In genomic region chr12:116162071-116162470, GRCh38 we compare ENCODE assay signal across 17 cellular contexts.
A peak's percentile ranks its signal among the peaks of the same experiment; 100 is the strongest.
DNase-seq lines count a peak whose midpoint lies in the region; ATAC-seq, FAIRE-seq and TF ChIP-seq lines count a peak whose summit lies in the region.
"Had no signal": no experiment of that assay in that cellular context is flagged by ENCODE, and none has a peak within 500 bp of the region (broad histone marks: within the 10 kb centered on the region; RNA-seq: fewer than 3 reads in every experiment).

No MANE protein-coding gene starts in this region.

- CTCF ChIA-PET in A549 (lab: Yijun Ruan, JAX) (interaction anchor here (1.0 to 2.4 kb wide), 4 partner anchors 12 to 178 kb away, joined by 3 to 5 read pairs (median 4); no protein-coding TSS in a partner anchor), HEK293 (lab: Yijun Ruan, JAX) (no interaction called here), K562 (lab: Yijun Ruan, JAX; ENCODE audit: low intra/inter-chr PET ratio) (no interaction called here)

- H3K36me3 ChIP-seq in HEK293 (ENCODE audit: control insufficient read depth in 2 of 2, insufficient read depth in 1 of 2, low read length in 2 of 2), result no peaks in the 10 kb centered on the region
- no peaks in the 10 kb centered on the region for H3K36me3 ChIP-seq in K562 (ENCODE audit: control insufficient read depth, insufficient read depth, low read length)
- H3K36me3 ChIP-seq in colonic mucosa, result no peaks in the 10 kb centered on the region
- H3K36me3 ChIP-seq: MG63 had no signal

- H3K4me1 ChIP-seq in A549 (peaks cover 79% of the 10 kb centered on the region), HEK293 (ENCODE audit: control insufficient read depth, insufficient read depth, low read length) (peaks cover 41% of the 10 kb centered on the region), K562 (replicated peaks in 1 of 2; ENCODE audit: control insufficient read depth in 2 of 2, insufficient read depth in 2 of 2, low read length in 2 of 2) (peaks cover 15 to 56% of the 10 kb centered on the region in 2 experiments), colonic mucosa (peaks cover 8% of the 10 kb centered on the region)

- peaks cover 9% of the 10 kb centered on the region; the same call in 1 of the 2 replicates for H4K20me1 ChIP-seq in K562 (replicated peaks; ENCODE audit: control insufficient read depth, insufficient read depth, low read length)

- FAIRE-seq in A549 (lab: Jason Lieb, UNC) (no peak), K562 (lab: Jason Lieb, UNC) (no peak)
- FAIRE-seq: RCC 7860 had no signal

- no peaks in the 10 kb centered on the region for H3K27me3 Mint-ChIP-seq in osteocyte (ENCODE audit: unreplicated experiment)

- H3K4me2 ChIP-seq in A549, result peak overlapping the region; percentile 52
- H3K4me2 ChIP-seq in K562 (ENCODE audit: insufficient read depth, low read length), result no peak overlapping the region

- DNase-seq in A549 (ENCODE audit: low read depth in 1 of 2, low spot score in 1 of 2), result no peak
- DNase-seq in K562 (ENCODE audit: extremely low read depth in 1 of 4, low spot score in 3 of 4), result no peak
- no peak for DNase-seq in osteocyte (ENCODE audit: extremely low spot score, unreplicated experiment)
- DNase-seq in activated CD8-positive, alpha-beta memory T cell treated with anti-CD3 and anti-CD28 coated beads for 24 hours, result no peak
- DNase-seq in activated CD4-positive, CD25-positive, alpha-beta regulatory T cell (lab: John Stamatoyannopoulos, UW), result no peak
- DNase-seq in colonic mucosa, result no peak
- DNase-seq: C1 segment of cervical spinal cord, DMS79 treated with DMSO at 0.1 percent for 48 hours, HFFc6, Karpas-422, MG63, NCI-H1092, NCI-H446, Right ventricle myocardium superior had no signal

- H3K9me1 ChIP-seq in K562 (ENCODE audit: control insufficient read depth, insufficient read depth, low read length), result no peaks in the 10 kb centered on the region

- BruUV-seq in K562 (replicated peaks; lab: Mats Ljungman, UMichigan), result no TSS peak

- TF ChIP-seq POLR2A in A549 (IDR thresholded peaks at IDR 0.05; ENCODE audit: low read length) (no peak), K562 (conservative IDR thresholded peaks at IDR 0.05) (no peak)

- no peak overlapping the region for H2AFZ ChIP-seq in K562 (ENCODE audit: low read depth, low read length)

- TF ChIP-seq RAD21 in A549 (conservative IDR thresholded peaks at IDR 0.05 in 1 of 2, IDR thresholded peaks at IDR 0.05 in 1 of 2) (no peak), K562 (CRISPR knock-in tag; conservative IDR thresholded peaks at IDR 0.05 in 1 of 2, IDR thresholded peaks at IDR 0.05 in 1 of 2) (no peak)

- peak overlapping the region; percentile 37 for H3K27ac Mint-ChIP-seq in osteocyte (ENCODE audit: unreplicated experiment)
- H3K27ac Mint-ChIP-seq: HFFc6 had no signal

- H3K27me3 ChIP-seq in K562 (ENCODE audit: control insufficient read depth in 2 of 2, insufficient read depth in 2 of 2, low read length in 2 of 2) (no peaks in the 10 kb centered on the region), colonic mucosa (no peaks in the 10 kb centered on the region)
- H3K27me3 ChIP-seq: MG63 had no signal

- POLR2A ChIA-PET in A549 (lab: Yijun Ruan, JAX), result no interaction called here
- POLR2A ChIA-PET in HEK293 (lab: Yijun Ruan, JAX), result no interaction called here
- POLR2A ChIA-PET in K562 (lab: Yijun Ruan, JAX), result interaction anchor here (0.5 to 1.6 kb wide), 8 partner anchors 8 to 598 kb away, joined by 3 read pairs; no protein-coding TSS in a partner anchor

- H3K4me3 ChIP-seq in A549 (no peak overlapping the region), HEK293 (ENCODE audit: low read depth, low read length) (no peak overlapping the region), K562 (no peak overlapping the region), colonic mucosa (no peak overlapping the region)
- H3K4me3 ChIP-seq: MG63, SK-N-MC had no signal

- ATAC-seq in A549 (no peak), K562 (no peak)

- H3K79me2 ChIP-seq in K562 (ENCODE audit: control insufficient read depth, insufficient read depth, low read length), result peaks cover 100% of the 10 kb centered on the region

- H3K4me1 Mint-ChIP-seq in osteocyte (ENCODE audit: unreplicated experiment), result peaks cover 82% of the 10 kb centered on the region

- no peak overlapping the region for H3K4me3 Mint-ChIP-seq in osteocyte (ENCODE audit: unreplicated experiment)
- H3K4me3 Mint-ChIP-seq: HFFc6 had no signal

- H3K9ac ChIP-seq in K562 (ENCODE audit: insufficient read depth in 1 of 2, low read depth in 2 of 2, low read length in 2 of 2), result no peak overlapping the region
- no peak overlapping the region for H3K9ac ChIP-seq in colonic mucosa (ENCODE audit: low read depth in 2 of 2, low read length in 2 of 2)

- intact Hi-C loops in K562 (cut with micrococcal nuclease), result no loop called here
- intact Hi-C loops in colonic mucosa (cut with DNase I), result no loop called here

- H3K27ac ChIP-seq in A549 (no peak overlapping the region; a peak in 1 of 6 replicates), HEK293 (ENCODE audit: extremely low read depth, low read depth, low read length) (peak overlapping the region; percentile 18; the same call in 1 of the 2 replicates), K562 (ENCODE audit: extremely low read depth, low read depth, low read length) (peak overlapping the region; percentile 55; the same call in 2 of the 3 replicates), colonic mucosa (no peak overlapping the region)
- H3K27ac ChIP-seq: SK-N-MC had no signal

- H3K9me3 Mint-ChIP-seq in osteocyte (ENCODE audit: unreplicated experiment), result no peaks in the 10 kb centered on the region
- H3K9me3 Mint-ChIP-seq: HFFc6 had no signal

- TF ChIP-seq EP300 in A549 (IDR thresholded peaks at IDR 0.05), result no peak
- TF ChIP-seq EP300 in K562 (IDR thresholded peaks at IDR 0.05; ENCODE audit: low read length), result no peak

- H3K36me3 Mint-ChIP-seq in osteocyte (ENCODE audit: unreplicated experiment), result no peaks in the 10 kb centered on the region

- 84% methylated on average over 3 of the region's 3 CpGs for WGBS in A549 (ENCODE audit: missing lambda C conversion rate)
- 59% methylated on average over 3 of the region's 3 CpGs for WGBS in K562 (ENCODE audit: insufficient coverage, low coverage, missing lambda C conversion rate)

- TF ChIP-seq CTCF in A549 (IDR thresholded peaks at IDR 0.05) (no peak), HEK293 (tag by site-specific recombination; IDR thresholded peaks at IDR 0.05) (no peak), K562 (IDR thresholded peaks at IDR 0.05 in 2 of 3, conservative IDR thresholded peaks at IDR 0.05 in 1 of 3; ENCODE audit: insufficient read depth in 2 of 3, low read depth in 1 of 3, low read length in 3 of 3) (no peak), osteocyte (IDR thresholded peaks at IDR 0.05) (no peak), colonic mucosa (IDR thresholded peaks at IDR 0.05) (no peak)

- in situ Hi-C loops in K562 (cut with MboI), result no loop called here

- H3K9me3 ChIP-seq in A549 (no peaks in the 10 kb centered on the region), HEK293 (ENCODE audit: control insufficient read depth, insufficient read depth, low read depth, low read length) (no peaks in the 10 kb centered on the region), K562 (replicated peaks; ENCODE audit: control insufficient read depth, insufficient read depth, low read depth, low read length) (no peaks in the 10 kb centered on the region), colonic mucosa (no peaks in the 10 kb centered on the region)
- H3K9me3 ChIP-seq: MG63 had no signal

TF ChIP-seq in A549, 52 proteins besides CTCF, POLR2A, EP300 and RAD21 (continues in another document):
- TF ChIP-seq ZFP36 (IDR thresholded peaks at IDR 0.05; ENCODE audit: borderline replicate concordance, partially characterized antibody) (no peak), KDM5A (IDR thresholded peaks at IDR 0.05) (no peak), RARB (CRISPR knock-in tag; IDR thresholded peaks at IDR 0.05) (no peak), JUNB (IDR thresholded peaks at IDR 0.05) (no peak), CEBPB (IDR thresholded peaks at IDR 0.05) (no peak), MAZ (IDR thresholded peaks at IDR 0.05; ENCODE audit: borderline replicate concordance, low read depth, low read length) (no peak), HOXB13 (CRISPR knock-in tag; IDR thresholded peaks at IDR 0.05; ENCODE audit: low read depth) (no peak), NR3C1 (IDR thresholded peaks at IDR 0.05) (no peak), MAFK (IDR thresholded peaks at IDR 0.05; ENCODE audit: partially characterized antibody) (no peak), ZSCAN20 (CRISPR knock-in tag; IDR thresholded peaks at IDR 0.05) (no peak), EHMT2 (IDR thresholded peaks at IDR 0.05; ENCODE audit: low read depth) (no peak), HDAC2 (IDR thresholded peaks at IDR 0.05) (no peak)

TF ChIP-seq in HEK293, 187 proteins besides CTCF, POLR2A, EP300 and RAD21 (continues in another document):
- no peak for TF ChIP-seq ZNF157 (tag by site-specific recombination; IDR thresholded peaks at IDR 0.05)
- no peak for TF ChIP-seq ZNF266 (tag by site-specific recombination; IDR thresholded peaks at IDR 0.05; ENCODE audit: low read depth)
- no peak for TF ChIP-seq ZNF776 (tag by site-specific recombination; IDR thresholded peaks at IDR 0.05; ENCODE audit: borderline replicate concordance)

TF ChIP-seq in K562, 482 proteins besides CTCF, POLR2A, EP300 and RAD21 (continues in another document):
- TF ChIP-seq ZNF592 (IDR thresholded peaks at IDR 0.05), result peak; percentile 16; the same call in 1 of the 2 replicates

Comparison
In these comparisons a context has a peak if more than half of its experiments do, and no peak if none do; other contexts are left out.
1. H3K27ac ChIP-seq: peak in HEK293 (single experiment) and K562 (single experiment); none in A549 (0 of 2) and colonic mucosa (single experiment).